ENCODE assay signal across 3 cellular contexts in genomic region chr2:5176764-5177163, GRCh38.
TF ChIP-seq lines count a peak whose summit lies in the region.

No MANE protein-coding gene starts in this region.

TF ChIP-seq in IMR-90, 13 proteins besides CTCF, POLR2A, EP300 and RAD21:
- no peak for TF ChIP-seq FOS (IDR thresholded peaks at IDR 0.05; ENCODE audit: low read depth, low read length)
- no peak for TF ChIP-seq CHD1 (IDR thresholded peaks at IDR 0.05; ENCODE audit: low read depth, low read length)
- TF ChIP-seq RCOR1 (IDR thresholded peaks at IDR 0.05; ENCODE audit: insufficient replicate concordance, low read length) = no peak
- no peak for TF ChIP-seq BHLHE40 (IDR thresholded peaks at IDR 0.05; ENCODE audit: low read depth, low read length)
- no peak for TF ChIP-seq SMC3 (IDR thresholded peaks at IDR 0.05; ENCODE audit: low read depth, low read length)
- TF ChIP-seq RFX5 (IDR thresholded peaks at IDR 0.05; ENCODE audit: low read depth, low read length) = no peak
- no peak for TF ChIP-seq MAZ (IDR thresholded peaks at IDR 0.05; ENCODE audit: borderline replicate concordance, low read depth, low read length)
- TF ChIP-seq MXI1 (IDR thresholded peaks at IDR 0.05; ENCODE audit: borderline replicate concordance, low read depth, low read length) = no peak
- no peak for TF ChIP-seq NFE2L2 (IDR thresholded peaks at IDR 0.05; ENCODE audit: low read depth, low read length)
- no peak for TF ChIP-seq MAFK (IDR thresholded peaks at IDR 0.05; ENCODE audit: low read depth, low read length)
- no peak for TF ChIP-seq CEBPB (IDR thresholded peaks at IDR 0.05; ENCODE audit: low read depth, low read length)

TF ChIP-seq in HepG2, 621 proteins besides CTCF, POLR2A, EP300 and RAD21:
- TF ChIP-seq ZFP62 (CRISPR knock-in tag; IDR thresholded peaks at IDR 0.05) (no peak), ZNF652 (CRISPR knock-in tag; IDR thresholded peaks at IDR 0.05; ENCODE audit: borderline replicate concordance, low read depth) (no peak), KLF15 (CRISPR knock-in tag; IDR thresholded peaks at IDR 0.05; ENCODE audit: borderline replicate concordance) (no peak), ZNF569 (CRISPR knock-in tag; IDR thresholded peaks at IDR 0.05; ENCODE audit: borderline replicate concordance) (no peak), ZNF292 (CRISPR knock-in tag; IDR thresholded peaks at IDR 0.05; ENCODE audit: borderline replicate concordance, low read depth) (no peak)

TF ChIP-seq in HEK293T, 16 proteins besides CTCF, POLR2A, EP300 and RAD21:
- TF ChIP-seq FOXM1 (IDR thresholded peaks at IDR 0.05; ENCODE audit: borderline replicate concordance) (no peak), CTBP1 (IDR thresholded peaks at IDR 0.05; ENCODE audit: borderline replicate concordance) (no peak), SUZ12 (IDR thresholded peaks at IDR 0.05) (no peak), ZNF384 (IDR thresholded peaks at IDR 0.05) (no peak), BHLHE40 (IDR thresholded peaks at IDR 0.05; ENCODE audit: borderline replicate concordance) (no peak)
- TF ChIP-seq, protein P1, sequence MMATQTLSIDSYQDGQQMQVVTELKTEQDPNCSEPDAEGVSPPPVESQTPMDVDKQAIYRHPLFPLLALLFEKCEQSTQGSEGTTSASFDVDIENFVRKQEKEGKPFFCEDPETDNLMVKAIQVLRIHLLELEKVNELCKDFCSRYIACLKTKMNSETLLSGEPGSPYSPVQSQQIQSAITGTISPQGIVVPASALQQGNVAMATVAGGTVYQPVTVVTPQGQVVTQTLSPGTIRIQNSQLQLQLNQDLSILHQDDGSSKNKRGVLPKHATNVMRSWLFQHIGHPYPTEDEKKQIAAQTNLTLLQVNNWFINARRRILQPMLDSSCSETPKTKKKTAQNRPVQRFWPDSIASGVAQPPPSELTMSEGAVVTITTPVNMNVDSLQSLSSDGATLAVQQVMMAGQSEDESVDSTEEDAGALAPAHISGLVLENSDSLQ (IDR thresholded peaks at IDR 0.05) = no peak
